ENCODE assay signal across 14 cellular contexts in genomic region chr2:134247679-134248078, GRCh38. TPM values are rescaled to one million over a fixed set of nuclear protein-coding genes. Genes with fewer than 3 reads are reported as not detected.
DNase-seq lines count a peak whose midpoint lies in the region; ATAC-seq and FAIRE-seq lines count a peak whose summit lies in the region.
"Had no signal": no experiment of that assay in that cellular context is flagged by ENCODE, and none has a peak within 500 bp of the region (broad histone marks: within the 10 kb centered on the region; RNA-seq: fewer than 3 reads in every experiment).

No MANE protein-coding gene starts in this region.

- H3K36me3 ChIP-seq in BLaER1 (peaks cover 26% of the 10 kb centered on the region; the same call in 1 of the 2 replicates), GM23248 (ENCODE audit: low read depth) (no peaks in the 10 kb centered on the region)
- H3K36me3 ChIP-seq: upper lobe of left lung had no signal

- H2AFZ ChIP-seq in GM23248, result no peak overlapping the region

- H3K27ac ChIP-seq in BLaER1 (peak overlapping the region; percentile 68), GM23248 (no peak overlapping the region)
- H3K27ac ChIP-seq: upper lobe of left lung had no signal

- H3F3A ChIP-seq in GM23248 (ENCODE audit: insufficient read depth), result peaks cover 3% of the 10 kb centered on the region; the same call in 1 of the 2 replicates

- 100% methylated on average over 1 of the region's 1 CpG for WGBS in GM23248 (ENCODE audit: low coverage in 1 of 2, low lambda C conversion rate in 2 of 2, missing lambda C conversion rate in 2 of 2), 2 experiments

- in situ Hi-C loops in GM23248 (cut with MboI), result loop anchor here (25.0 kb wide), 1 partner anchor 360 kb away; no protein-coding TSS in a partner anchor

- H3K4me1 ChIP-seq in BLaER1, result peaks cover 100% of the 10 kb centered on the region
- H3K4me1 ChIP-seq in GM23248 (ENCODE audit: insufficient read depth), result peaks cover 6% of the 10 kb centered on the region; the same call in 1 of the 2 replicates

- H3K9ac ChIP-seq in BLaER1 (no peak overlapping the region), GM23248 (no peak overlapping the region)

- H4K20me1 ChIP-seq in BLaER1, result peaks cover 72% of the 10 kb centered on the region; the same call in 1 of the 2 replicates
- H4K20me1 ChIP-seq in GM23248 (ENCODE audit: insufficient read depth), result no peaks in the 10 kb centered on the region

- peaks cover 15% of the 10 kb centered on the region; the same call in 1 of the 2 replicates for H3K79me2 ChIP-seq in GM23248 (ENCODE audit: insufficient read depth)

- FAIRE-seq in urothelium cell line (lab: Jason Lieb, UNC), result no peak
- FAIRE-seq: bronchial epithelial cell, HTR-8/SVneo, RCC 7860 had no signal

- no peaks in the 10 kb centered on the region for H3K27me3 ChIP-seq in BLaER1
- no peaks in the 10 kb centered on the region for H3K27me3 ChIP-seq in GM23248 (replicated peaks; ENCODE audit: insufficient read depth)
- H3K27me3 ChIP-seq: upper lobe of left lung had no signal

- DNase-seq in GM23248, result no peak
- no peak for DNase-seq in iPS-NIHi11 (ENCODE audit: low spot score)
- DNase-seq in EL, result no peak
- no peak for DNase-seq in urothelium cell line (ENCODE audit: low spot score)
- DNase-seq: activated T-cell treated with anti-CD3 and anti-CD28 coated beads, Interleukin-2, amount 50 U/mL, for 4 hours; DMS79; upper lobe of left lung had no signal

- H3K4me2 ChIP-seq in BLaER1 (peak overlapping the region; percentile 89), GM23248 (ENCODE audit: unreplicated experiment) (no peak overlapping the region)

- no peaks in the 10 kb centered on the region for H3K9me2 ChIP-seq in GM23248 (ENCODE audit: insufficient read depth)

- H3K9me3 ChIP-seq in BLaER1 (no peaks in the 10 kb centered on the region), GM23248 (ENCODE audit: low read depth) (no peaks in the 10 kb centered on the region)
- H3K9me3 ChIP-seq: upper lobe of left lung had no signal

- H3K4me3 ChIP-seq in BLaER1, result no peak overlapping the region
- H3K4me3 ChIP-seq in GM23248, result no peak overlapping the region
- H3K4me3 ChIP-seq: upper lobe of left lung had no signal

- peak; percentile 34 for ATAC-seq in GM19043 (IDR thresholded peaks at IDR 0.05; ENCODE audit: low read depth, unreplicated experiment)
- ATAC-seq in HG02623 (IDR thresholded peaks at IDR 0.05; ENCODE audit: unreplicated experiment), result peak; percentile 34
- peak; percentile 44 for ATAC-seq in HG03460 (IDR thresholded peaks at IDR 0.05; ENCODE audit: unreplicated experiment)
- ATAC-seq: activated T-cell treated with anti-CD3 and anti-CD28 coated beads, Interleukin-2, amount 50 U/mL, for 4 hours had no signal

RNA-seq across cellular contexts. Expression of gene MGAT5, which starts 6.2 kb away (rescaled TPM):
- total RNA-seq in GM23248 (2014; rRNA removed; shearing (Covaris generic)), result 15.9 and 23.1 TPM in 2 replicates
- polyA plus RNA-seq in GM23248 (2016; fragmentation: Nextera tagmentation; extraction: Ambion mirVana), result 1.8 and 4.9 TPM in 2 replicates
